ENCODE assay signal across 13 cellular contexts in genomic region chr15:52657338-52657737, GRCh38. TPM values are rescaled to one million over a fixed set of nuclear protein-coding genes. Genes with fewer than 3 reads are reported as not detected.
DNase-seq lines count a peak whose midpoint lies in the region; ATAC-seq and TF ChIP-seq lines count a peak whose summit lies in the region.
"Had no signal": no experiment of that assay in that cellular context is flagged by ENCODE, and none has a peak within 500 bp of the region (broad histone marks: within the 10 kb centered on the region; RNA-seq: fewer than 3 reads in every experiment).

No MANE protein-coding gene starts in this region.

- no peak for TF ChIP-seq CTCF in MCF 10A (IDR thresholded peaks at IDR 0.05; ENCODE audit: unreplicated experiment)
- TF ChIP-seq CTCF in left ventricle myocardium inferior (IDR thresholded peaks at IDR 0.05; ENCODE audit: borderline replicate concordance), result no peak
- no peak for TF ChIP-seq CTCF in suprapubic skin (IDR thresholded peaks at IDR 0.05)
- no peak for TF ChIP-seq CTCF in Caco-2 (IDR thresholded peaks at IDR 0.05; ENCODE audit: insufficient read depth in 1 of 2, low read depth in 1 of 2, low read length in 1 of 2, severe bottlenecking in 1 of 2, unreplicated experiment in 1 of 2)

- no peak for TF ChIP-seq POLR2A in suprapubic skin (IDR thresholded peaks at IDR 0.05)

- H3K36me3 ChIP-seq in left ventricle myocardium inferior (peaks cover 41% of the 10 kb centered on the region), suprapubic skin (peaks cover 32% of the 10 kb centered on the region), Caco-2 (ENCODE audit: control insufficient read depth, insufficient read depth, low read length) (no peaks in the 10 kb centered on the region)

- no peak for TF ChIP-seq EP300 in suprapubic skin (IDR thresholded peaks at IDR 0.05)

- CTCF ChIA-PET in MCF 10A (lab: Yijun Ruan, JAX), result interaction anchor here (0.7 to 0.9 kb wide), 2 partner anchors 180 to 408 kb away, joined by 3 read pairs; no protein-coding TSS in a partner anchor
- CTCF ChIA-PET in Caco-2 (lab: Charles Lee), result no interaction called here

- intact Hi-C loops in MCF 10A (cut with micrococcal nuclease) (no loop called here), left ventricle myocardium inferior (cut with micrococcal nuclease) (no loop called here), Caco-2 (cut with micrococcal nuclease; ENCODE audit: unreplicated experiment) (no loop called here)

- DNase-seq in GM04503 (ENCODE audit: low read depth), result peak; percentile 77
- DNase-seq in MCF 10A (ENCODE audit: unreplicated experiment), result peak; percentile 52
- DNase-seq in left ventricle myocardium inferior, result no peak
- DNase-seq in suprapubic skin (ENCODE audit: low spot score in 2 of 2), result no peak
- DNase-seq in NCI-H1092 treated with DMSO at 0.1 percent for 48 hours (lab: John Stamatoyannopoulos, UW), result no peak
- no peak for DNase-seq in Caco-2
- DNase-seq in SKM-1 treated with dmso at 0.1 percent for 144 hours (lab: John Stamatoyannopoulos, UW; ENCODE audit: unreplicated experiment), result no peak
- DNase-seq: activated CD4-positive, alpha-beta T cell treated with anti-CD3 and anti-CD28 coated beads for 4 hours; activated naive CD4-positive, alpha-beta T cell treated with Interleukin-2 at 50 U/mL for 16 hours; SIG-M5 had no signal

- WGBS in suprapubic skin, result 23% methylated on average over 1 of the region's 1 CpG

- no TSS peak for BruUV-seq in MCF 10A (replicated peaks; lab: Mats Ljungman, UMichigan)
- BruUV-seq in Caco-2 (replicated peaks; lab: Mats Ljungman, UMichigan), result no TSS peak

- H3K27me3 ChIP-seq in left ventricle myocardium inferior (ENCODE audit: low read depth) (no peaks in the 10 kb centered on the region), suprapubic skin (no peaks in the 10 kb centered on the region), Caco-2 (replicated peaks; ENCODE audit: control insufficient read depth, insufficient read depth, low read length) (no peaks in the 10 kb centered on the region)

- POLR2A ChIA-PET in MCF 10A (lab: Yijun Ruan, JAX), result interaction anchor here (0.6 to 3.1 kb wide), 9 partner anchors 10 to 477 kb away, joined by 3 to 20 read pairs (median 4); partner anchors contain the start of gene ATOSA
- POLR2A ChIA-PET in Caco-2 (lab: Charles Lee), result no interaction called here

- no peaks in the 10 kb centered on the region for H3K9me3 ChIP-seq in left ventricle myocardium inferior (replicated peaks)
- H3K9me3 ChIP-seq in suprapubic skin, result no peaks in the 10 kb centered on the region
- no peaks in the 10 kb centered on the region for H3K9me3 ChIP-seq in Caco-2

- H3K4me1 ChIP-seq in left ventricle myocardium inferior (peaks cover 86% of the 10 kb centered on the region), suprapubic skin (peaks cover 54% of the 10 kb centered on the region), Caco-2 (no peaks in the 10 kb centered on the region)

- no peaks in the 10 kb centered on the region for H3K9me3 Mint-ChIP-seq in MCF 10A (ENCODE audit: unreplicated experiment)
- H3K9me3 Mint-ChIP-seq in Caco-2 (ENCODE audit: unreplicated experiment), result no peaks in the 10 kb centered on the region

- H3K36me3 Mint-ChIP-seq in MCF 10A (ENCODE audit: insufficient read depth, unreplicated experiment) (peaks cover 63% of the 10 kb centered on the region), Caco-2 (ENCODE audit: insufficient read depth, unreplicated experiment) (no peaks in the 10 kb centered on the region)

- H3K4me1 Mint-ChIP-seq in MCF 10A (ENCODE audit: insufficient read depth, unreplicated experiment) (peaks cover 29% of the 10 kb centered on the region), Caco-2 (ENCODE audit: low read depth, unreplicated experiment) (no peaks in the 10 kb centered on the region)

- no peak overlapping the region for H3K27ac Mint-ChIP-seq in MCF 10A (ENCODE audit: low read depth, unreplicated experiment)
- H3K27ac Mint-ChIP-seq in Caco-2 (ENCODE audit: unreplicated experiment), result no peak overlapping the region

- H3K27me3 Mint-ChIP-seq in MCF 10A (ENCODE audit: insufficient read depth, unreplicated experiment), result no peaks in the 10 kb centered on the region
- no peaks in the 10 kb centered on the region for H3K27me3 Mint-ChIP-seq in Caco-2 (ENCODE audit: insufficient read depth, unreplicated experiment)

- H3K4me3 Mint-ChIP-seq in MCF 10A (ENCODE audit: unreplicated experiment), result no peak overlapping the region
- no peak overlapping the region for H3K4me3 Mint-ChIP-seq in Caco-2 (ENCODE audit: unreplicated experiment)

- no peak for ATAC-seq in HG02610 (IDR thresholded peaks at IDR 0.05; ENCODE audit: unreplicated experiment)
- ATAC-seq: K562 had no signal

- H3K4me3 ChIP-seq in left ventricle myocardium inferior (no peak overlapping the region), suprapubic skin (no peak overlapping the region), Caco-2 (ENCODE audit: low read depth, low read length) (no peak overlapping the region)
- H3K4me3 ChIP-seq: K562, skin epidermis had no signal

- H3K27ac ChIP-seq in left ventricle myocardium inferior (replicated peaks) (peak overlapping the region; percentile 73), suprapubic skin (peak overlapping the region; percentile 66)

RNA-seq across cellular contexts. Expression of gene ATOSA, which starts 21.9 kb away (rescaled TPM):
- total RNA-seq in MCF 10A (2022) (21.3 and 27.6 TPM in 2 replicates), left ventricle myocardium inferior (21.8 TPM), suprapubic skin (100 to 1,000 TPM in 1 of 4 donors, 10 to 100 TPM in 3; 25.7 to 132 (median 57.9) TPM), Caco-2 (2022) (17.6 and 18.4 TPM in 2 replicates)

Comparison
In these comparisons a context has a peak if more than half of its experiments do, and no peak if none do; other contexts are left out.
1. DNase-seq: peak in GM04503 (single experiment) and MCF 10A (single experiment); none in left ventricle myocardium inferior (single experiment), suprapubic skin (0 of 2), NCI-H1092 treated with DMSO at 0.1 percent for 48 hours (single experiment), Caco-2 (0 of 2) and SKM-1 treated with dmso at 0.1 percent for 144 hours (single experiment).